Comparison of ENCODE assay signal across 11 cellular contexts in the genomic region with DNA sequence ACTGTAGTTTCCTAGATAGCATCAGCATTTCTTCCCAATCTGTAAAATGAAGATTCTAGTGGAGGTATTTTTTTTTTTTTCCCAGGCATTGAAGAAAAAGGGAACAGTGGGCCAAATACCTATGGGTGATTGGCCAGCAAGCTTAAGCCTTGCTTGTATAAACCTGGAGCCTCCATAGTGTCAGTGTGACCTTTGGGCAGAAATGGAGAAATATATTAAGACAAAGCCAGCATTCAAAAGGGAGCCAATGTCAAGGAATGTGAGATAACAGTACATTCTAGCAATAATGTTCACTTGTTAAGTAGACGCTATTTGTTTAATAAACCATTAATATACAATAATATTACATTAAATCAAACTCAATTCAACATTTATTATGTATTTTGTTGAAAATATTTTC.
"Had no signal": no experiment of that assay in that cellular context is flagged by ENCODE, and none has a peak within 500 bp of the region (broad histone marks: within the 10 kb centered on the region; RNA-seq: fewer than 3 reads in every experiment).

No MANE protein-coding gene starts in this region.

- H3K27ac ChIP-seq: GM23248 had no signal

- DNase-seq: GM23248, GOT3, H7, H9, HCEC 1CT, HFFc6 had no signal

- H3K9me3 ChIP-seq: HAP-1 had no signal

- FAIRE-seq: H1, H54 had no signal

- H2AFZ ChIP-seq: GM23248, GM23338 had no signal

- H3K4me1 ChIP-seq: HAP-1 had no signal

- H3K36me3 ChIP-seq: HAP-1 had no signal

- H3K9ac ChIP-seq: GM23248 had no signal

- ATAC-seq: GM23338, HCT116 had no signal

- H3K4me2 ChIP-seq: GM23338 had no signal

- H3K4me3 ChIP-seq: GM23248, GM23338, HAP-1 had no signal
